3 cellular contexts compared by ENCODE assay signal in genomic region chr2:97660044-97660774, GRCh38.
TF ChIP-seq lines count a peak whose summit lies in the region.

No MANE protein-coding gene starts in this region.

TF ChIP-seq in SK-N-SH, 30 proteins besides CTCF, POLR2A, EP300 and RAD21:
- TF ChIP-seq TCF12 (IDR thresholded peaks at IDR 0.05) (no peak), RFX5 (IDR thresholded peaks at IDR 0.05; ENCODE audit: low read length) (no peak), NFIC (IDR thresholded peaks at IDR 0.05; ENCODE audit: borderline replicate concordance) (no peak), IRF3 (IDR thresholded peaks at IDR 0.05; ENCODE audit: low read depth, low read length) (no peak), SMC3 (IDR thresholded peaks at IDR 0.05; ENCODE audit: low read depth, low read length) (no peak), TAF1 (IDR thresholded peaks at IDR 0.05; ENCODE audit: borderline replicate concordance, low read depth, low read length) (no peak), TEAD4 (IDR thresholded peaks at IDR 0.05; ENCODE audit: borderline replicate concordance, insufficient read depth) (no peak), ZBTB33 (IDR thresholded peaks at IDR 0.05; ENCODE audit: borderline replicate concordance, low read depth) (no peak), MXI1 (IDR thresholded peaks at IDR 0.05; ENCODE audit: low read depth, low read length) (no peak)
- TF ChIP-seq, protein P1, sequence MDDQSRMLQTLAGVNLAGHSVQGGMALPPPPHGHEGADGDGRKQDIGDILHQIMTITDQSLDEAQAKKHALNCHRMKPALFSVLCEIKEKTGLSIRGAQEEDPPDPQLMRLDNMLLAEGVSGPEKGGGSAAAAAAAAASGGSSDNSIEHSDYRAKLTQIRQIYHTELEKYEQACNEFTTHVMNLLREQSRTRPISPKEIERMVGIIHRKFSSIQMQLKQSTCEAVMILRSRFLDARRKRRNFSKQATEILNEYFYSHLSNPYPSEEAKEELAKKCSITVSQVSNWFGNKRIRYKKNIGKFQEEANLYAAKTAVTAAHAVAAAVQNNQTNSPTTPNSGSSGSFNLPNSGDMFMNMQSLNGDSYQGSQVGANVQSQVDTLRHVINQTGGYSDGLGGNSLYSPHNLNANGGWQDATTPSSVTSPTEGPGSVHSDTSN (IDR thresholded peaks at IDR 0.05) = no peak

TF ChIP-seq in SK-N-SH treated with all-trans-retinoic acid at 6 μM for 48 hours, 23 proteins besides CTCF, POLR2A, EP300 and RAD21:
- TF ChIP-seq ISL1 (CRISPR knock-in tag; IDR thresholded peaks at IDR 0.05) (no peak), CREB5 (CRISPR knock-in tag; IDR thresholded peaks at IDR 0.05; ENCODE audit: low read depth) (no peak), ZFP30 (CRISPR knock-in tag; IDR thresholded peaks at IDR 0.05) (no peak)

TF ChIP-seq in GM12878, 131 proteins besides CTCF, POLR2A, EP300 and RAD21:
- TF ChIP-seq CBX3 (IDR thresholded peaks at IDR 0.05; ENCODE audit: borderline replicate concordance, low read depth) (no peak), ATF2 (IDR thresholded peaks at IDR 0.05; ENCODE audit: low read length) (no peak), NBN (IDR thresholded peaks at IDR 0.05) (no peak), RUNX3 (IDR thresholded peaks at IDR 0.05; ENCODE audit: low read length) (no peak), CEBPB (IDR thresholded peaks at IDR 0.05; ENCODE audit: borderline replicate concordance in 1 of 2, low read depth in 2 of 2, low read length in 2 of 2) (no peak), SP1 (IDR thresholded peaks at IDR 0.05; ENCODE audit: low read depth, low read length) (no peak), SREBF2 (IDR thresholded peaks at IDR 0.05; ENCODE audit: low read length) (no peak), ASH2L (IDR thresholded peaks at IDR 0.05; ENCODE audit: borderline replicate concordance, low read depth) (no peak), CHD1 (IDR thresholded peaks at IDR 0.05; ENCODE audit: low read depth, low read length) (no peak), WRNIP1 (IDR thresholded peaks at IDR 0.05; ENCODE audit: borderline replicate concordance, low read depth, low read length) (no peak)
- TF ChIP-seq, protein P2, sequence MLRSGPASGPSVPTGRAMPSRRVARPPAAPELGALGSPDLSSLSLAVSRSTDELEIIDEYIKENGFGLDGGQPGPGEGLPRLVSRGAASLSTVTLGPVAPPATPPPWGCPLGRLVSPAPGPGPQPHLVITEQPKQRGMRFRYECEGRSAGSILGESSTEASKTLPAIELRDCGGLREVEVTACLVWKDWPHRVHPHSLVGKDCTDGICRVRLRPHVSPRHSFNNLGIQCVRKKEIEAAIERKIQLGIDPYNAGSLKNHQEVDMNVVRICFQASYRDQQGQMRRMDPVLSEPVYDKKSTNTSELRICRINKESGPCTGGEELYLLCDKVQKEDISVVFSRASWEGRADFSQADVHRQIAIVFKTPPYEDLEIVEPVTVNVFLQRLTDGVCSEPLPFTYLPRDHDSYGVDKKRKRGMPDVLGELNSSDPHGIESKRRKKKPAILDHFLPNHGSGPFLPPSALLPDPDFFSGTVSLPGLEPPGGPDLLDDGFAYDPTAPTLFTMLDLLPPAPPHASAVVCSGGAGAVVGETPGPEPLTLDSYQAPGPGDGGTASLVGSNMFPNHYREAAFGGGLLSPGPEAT (IDR thresholded peaks at IDR 0.05; ENCODE audit: low read depth) = no peak
- TF ChIP-seq, protein P3, sequence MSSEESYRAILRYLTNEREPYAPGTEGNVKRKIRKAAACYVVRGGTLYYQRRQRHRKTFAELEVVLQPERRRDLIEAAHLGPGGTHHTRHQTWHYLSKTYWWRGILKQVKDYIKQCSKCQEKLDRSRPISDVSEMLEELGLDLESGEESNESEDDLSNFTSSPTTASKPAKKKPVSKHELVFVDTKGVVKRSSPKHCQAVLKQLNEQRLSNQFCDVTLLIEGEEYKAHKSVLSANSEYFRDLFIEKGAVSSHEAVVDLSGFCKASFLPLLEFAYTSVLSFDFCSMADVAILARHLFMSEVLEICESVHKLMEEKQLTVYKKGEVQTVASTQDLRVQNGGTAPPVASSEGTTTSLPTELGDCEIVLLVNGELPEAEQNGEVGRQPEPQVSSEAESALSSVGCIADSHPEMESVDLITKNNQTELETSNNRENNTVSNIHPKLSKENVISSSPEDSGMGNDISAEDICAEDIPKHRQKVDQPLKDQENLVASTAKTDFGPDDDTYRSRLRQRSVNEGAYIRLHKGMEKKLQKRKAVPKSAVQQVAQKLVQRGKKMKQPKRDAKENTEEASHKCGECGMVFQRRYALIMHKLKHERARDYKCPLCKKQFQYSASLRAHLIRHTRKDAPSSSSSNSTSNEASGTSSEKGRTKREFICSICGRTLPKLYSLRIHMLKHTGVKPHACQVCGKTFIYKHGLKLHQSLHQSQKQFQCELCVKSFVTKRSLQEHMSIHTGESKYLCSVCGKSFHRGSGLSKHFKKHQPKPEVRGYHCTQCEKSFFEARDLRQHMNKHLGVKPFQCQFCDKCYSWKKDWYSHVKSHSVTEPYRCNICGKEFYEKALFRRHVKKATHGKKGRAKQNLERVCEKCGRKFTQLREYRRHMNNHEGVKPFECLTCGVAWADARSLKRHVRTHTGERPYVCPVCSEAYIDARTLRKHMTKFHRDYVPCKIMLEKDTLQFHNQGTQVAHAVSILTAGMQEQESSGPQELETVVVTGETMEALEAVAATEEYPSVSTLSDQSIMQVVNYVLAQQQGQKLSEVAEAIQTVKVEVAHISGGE (CRISPR knock-in tag; IDR thresholded peaks at IDR 0.05) = no peak
- TF ChIP-seq, protein P4, sequence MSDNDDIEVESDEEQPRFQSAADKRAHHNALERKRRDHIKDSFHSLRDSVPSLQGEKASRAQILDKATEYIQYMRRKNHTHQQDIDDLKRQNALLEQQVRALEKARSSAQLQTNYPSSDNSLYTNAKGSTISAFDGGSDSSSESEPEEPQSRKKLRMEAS (IDR thresholded peaks at IDR 0.05; ENCODE audit: low read depth, low read length) = no peak
